ENCODE assay signal across 23 cellular contexts in the genomic region with DNA sequence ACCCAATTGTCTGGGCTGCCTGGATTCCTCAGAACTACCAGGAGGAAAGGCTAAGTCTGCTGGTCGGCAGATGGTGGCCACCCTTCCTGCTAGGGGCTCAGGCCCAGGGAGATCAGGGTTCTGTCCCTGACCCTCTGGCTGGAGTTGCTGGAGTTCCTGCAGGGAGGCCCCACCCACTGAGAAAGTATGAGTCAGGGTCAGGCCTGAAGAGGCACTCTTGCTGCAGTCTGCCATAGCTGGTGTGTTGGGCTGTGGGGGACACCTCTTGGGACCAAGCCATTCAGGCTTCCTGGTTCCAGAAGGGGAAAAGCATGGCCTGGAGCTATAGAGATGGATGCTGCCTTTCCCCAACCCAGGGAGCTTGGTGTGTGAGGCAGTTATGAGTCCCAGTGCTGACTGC. TPM values are rescaled to one million over a fixed set of nuclear protein-coding genes. Genes with fewer than 3 reads are reported as not detected.
DNase-seq lines count a peak whose midpoint lies in the region; ATAC-seq, FAIRE-seq and TF ChIP-seq lines count a peak whose summit lies in the region.
"Had no signal": no experiment of that assay in that cellular context is flagged by ENCODE, and none has a peak within 500 bp of the region (broad histone marks: within the 10 kb centered on the region; RNA-seq: fewer than 3 reads in every experiment).

No MANE protein-coding gene starts in this region.

- peak overlapping the region; percentile 34 for H3K4me2 ChIP-seq in BLaER1
- H3K4me2 ChIP-seq: GM23338 had no signal

- intact Hi-C loops in kidney (cut with DNase I) = no loop called here

- TF ChIP-seq CTCF in kidney (IDR thresholded peaks at IDR 0.05; ENCODE audit: borderline replicate concordance, extremely low read depth, insufficient read depth) = no peak
- no peak for TF ChIP-seq CTCF in brain microvascular endothelial cell (IDR thresholded peaks at IDR 0.05; ENCODE audit: low read depth, low read length, missing control alignments)

- H3K36me3 ChIP-seq in BLaER1 (no peaks in the 10 kb centered on the region), kidney (ENCODE audit: control insufficient read depth in 1 of 2, insufficient read depth in 2 of 2, low read length in 2 of 2) (no peaks in the 10 kb centered on the region), brain microvascular endothelial cell (replicated peaks) (no peaks in the 10 kb centered on the region)
- H3K36me3 ChIP-seq: BE2C had no signal

- no peaks in the 10 kb centered on the region for H4K20me1 ChIP-seq in BLaER1

- ATAC-seq in GM19023 (IDR thresholded peaks at IDR 0.05; ENCODE audit: unreplicated experiment) = peak; percentile 37
- ATAC-seq: GM23338 had no signal

- H3K4me1 ChIP-seq in BLaER1 (peaks cover 36% of the 10 kb centered on the region), kidney (ENCODE audit: control insufficient read depth in 1 of 2, insufficient read depth in 1 of 2, low read depth in 1 of 2, low read length in 2 of 2) (no peaks in the 10 kb centered on the region)
- H3K4me1 ChIP-seq: BE2C had no signal

- H3K9me3 ChIP-seq in BLaER1 (no peaks in the 10 kb centered on the region), kidney (ENCODE audit: control insufficient read depth in 1 of 2, low read length in 2 of 2) (no peaks in the 10 kb centered on the region)
- H3K9me3 ChIP-seq: BE2C had no signal

- DNase-seq in LHCN-M2 (ENCODE audit: low read depth) = peak; percentile 13
- DNase-seq in kidney = peak; percentile 27
- DNase-seq in NCI-H146 treated with DMSO at 0.1 percent for 48 hours (lab: John Stamatoyannopoulos, UW; ENCODE audit: unreplicated experiment) = no peak
- no peak for DNase-seq in NCI-H2171 treated with DMSO at 0.1 percent for 48 hours (lab: John Stamatoyannopoulos, UW)
- DNase-seq in NCI-H345 treated with DMSO at 0.1 percent for 48 hours (lab: John Stamatoyannopoulos, UW; ENCODE audit: unreplicated experiment) = no peak
- DNase-seq in brain microvascular endothelial cell = no peak
- DNase-seq: 8988T, ACHN, BE2C, H9, Karpas-422, NCI-H1092 treated with DMSO at 0.1 percent for 48 hours, NCI-H1436, NCI-H2029, NCI-H526 treated with DMSO at 0.1 percent for 48 hours, Right ventricle myocardium superior, RPMI8226 had no signal

- H3K27me3 ChIP-seq in BLaER1 (no peaks in the 10 kb centered on the region), brain microvascular endothelial cell (replicated peaks) (no peaks in the 10 kb centered on the region)
- H3K27me3 ChIP-seq: BE2C had no signal

- 0 out of 2 replicates have a peak overlapping the region, but pooled peaks have one; percentile 18 for H3K27ac ChIP-seq in BLaER1
- H3K27ac ChIP-seq in kidney (ENCODE audit: low read depth in 2 of 2, low read length in 2 of 2) = no peak overlapping the region
- no peak overlapping the region for H3K27ac ChIP-seq in brain microvascular endothelial cell

- no peak overlapping the region for H3K4me3 ChIP-seq in BLaER1
- no peak overlapping the region for H3K4me3 ChIP-seq in kidney (ENCODE audit: low read length in 2 of 2)
- H3K4me3 ChIP-seq in brain microvascular endothelial cell (ENCODE audit: low read depth, low read length) = no peak overlapping the region
- H3K4me3 ChIP-seq: GM23338 had no signal

- in situ Hi-C loops in brain microvascular endothelial cell (cut with HindIII; ENCODE audit: low pct_ligation_motif_present, low sequenced_read_pairs) = no loop called here

- no peak for FAIRE-seq in kidney (lab: Jason Lieb, UNC)
- FAIRE-seq: D721Med, G401.6, GM12891 had no signal

- H3K9ac ChIP-seq in BLaER1 = no peak overlapping the region
- no peak overlapping the region for H3K9ac ChIP-seq in kidney (ENCODE audit: low read length in 2 of 2)

RNA-seq across cellular contexts. Expression of a gene that starts 40.4 kb away (rescaled TPM):
- total RNA-seq in LHCN-M2 (2014; rRNA removed) (13.4 and 16.6 TPM in 2 replicates), kidney (10.1 TPM)
- polyA plus RNA-seq in LHCN-M2 (2012) = 2.8 TPM
- 2.2 TPM for polyA plus RNA-seq in kidney (ENCODE audit: insufficient read depth, low read depth, low replicate concordance)

Comparison
In these comparisons a context has a peak if more than half of its experiments do, and no peak if none do; other contexts are left out.
1. DNase-seq: peak in LHCN-M2 (single experiment) and kidney (single experiment); none in NCI-H146 treated with DMSO at 0.1 percent for 48 hours (single experiment), NCI-H2171 treated with DMSO at 0.1 percent for 48 hours (single experiment), NCI-H345 treated with DMSO at 0.1 percent for 48 hours (single experiment) and brain microvascular endothelial cell (single experiment).